24 cellular contexts compared by ENCODE assay signal in the genomic region with DNA sequence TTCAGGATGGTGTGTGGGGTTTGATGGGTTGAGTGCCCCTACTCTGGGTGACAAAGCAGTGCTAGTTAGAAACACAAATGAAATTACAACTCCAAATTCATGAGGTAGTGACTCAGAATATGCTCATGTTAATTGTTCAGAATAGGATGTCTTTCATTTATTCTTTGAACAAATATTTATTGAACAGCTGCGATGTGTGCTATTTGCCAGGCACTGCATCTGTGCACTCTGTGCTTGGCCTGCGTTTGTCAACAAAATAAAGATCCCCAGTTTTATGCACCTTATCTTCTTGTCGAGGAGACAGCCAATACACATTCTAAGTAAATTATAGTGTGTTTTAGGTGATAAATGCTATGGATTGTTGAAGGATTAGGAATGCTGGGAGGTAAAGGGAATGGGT. TPM values are rescaled to one million over a fixed set of nuclear protein-coding genes. Genes with fewer than 3 reads are reported as not detected.
"Had no signal": no experiment of that assay in that cellular context is flagged by ENCODE, and none has a peak within 500 bp of the region (broad histone marks: within the 10 kb centered on the region; RNA-seq: fewer than 3 reads in every experiment).

No MANE protein-coding gene starts in this region.

- ATAC-seq: activated CD8-positive, alpha-beta memory T cell treated with anti-CD3 and anti-CD28 coated beads, Interleukin-2, amount 10 ng/mL, durations not matched to agents 7 days and 5 days; K562 had no signal

- H3K27ac Mint-ChIP-seq: activated B cell treated with CpG ODN at 0.5 μM for 24 hours; activated CD4-positive, alpha-beta T cell treated with anti-CD3 and anti-CD28 coated beads, Interleukin-2, amount 10 ng/mL, durations not matched to agents 24 days and 14 days; activated CD8-positive, alpha-beta memory T cell treated with anti-CD3 and anti-CD28 coated beads, Interleukin-2, amount 10 ng/mL, durations not matched to agents 7 days and 5 days; activated naive CD4-positive, alpha-beta T cell treated with anti-CD3 and anti-CD28 coated beads, Interleukin-2, amount 50 U/mL, for 24 hours; activated T-cell treated with anti-CD3 and anti-CD28 coated beads, Interleukin-2, amount 50 U/mL, for 24 hours; activated T-helper 1 cell treated with anti-CD3 and anti-CD28 coated beads, Interleukin-12 subunit alpha, Interleukin-12 subunit beta, Interleukin-2, Interleukin-4 antibody, amounts not matched to agents 30 ng/mL and 10 ng/mL and 1 ng/mL, durations not matched to agents 14 hours and 24 hours and 36 hours; T-helper 1 cell treated with Interleukin-12 subunit alpha and Interleukin-12 subunit beta and Interleukin-4 antibody, amounts not matched to agents 30 μg/mL and 1 μg/mL, for 36 hours had no signal

- H3K36me3 Mint-ChIP-seq: activated CD8-positive, alpha-beta memory T cell treated with anti-CD3 and anti-CD28 coated beads, Interleukin-2, amount 10 ng/mL, durations not matched to agents 7 days and 5 days; activated naive CD4-positive, alpha-beta T cell treated with anti-CD3 and anti-CD28 coated beads, Interleukin-2, amount 50 U/mL, for 24 hours had no signal

- H3K9me3 Mint-ChIP-seq: activated B cell treated with CpG ODN at 0.5 μM for 24 hours; activated CD4-positive, alpha-beta T cell treated with anti-CD3 and anti-CD28 coated beads, Interleukin-2, amount 10 ng/mL, durations not matched to agents 24 days and 14 days; activated naive CD4-positive, alpha-beta T cell treated with anti-CD3 and anti-CD28 coated beads, Interleukin-2, amount 50 U/mL, for 24 hours; activated T-cell treated with anti-CD3 and anti-CD28 coated beads, Interleukin-2, amount 50 U/mL, for 24 hours; activated T-helper 1 cell treated with anti-CD3 and anti-CD28 coated beads, Interleukin-12 subunit alpha, Interleukin-12 subunit beta, Interleukin-2, Interleukin-4 antibody, amounts not matched to agents 30 ng/mL and 10 ng/mL and 1 ng/mL, durations not matched to agents 14 hours and 24 hours and 36 hours; T-helper 1 cell treated with Interleukin-12 subunit alpha and Interleukin-12 subunit beta and Interleukin-4 antibody, amounts not matched to agents 30 μg/mL and 1 μg/mL, for 36 hours had no signal

- H3K27ac ChIP-seq: PC-9 had no signal

- DNase-seq: activated B cell treated with CpG ODN at 0.5 μM for 24 hours; activated CD4-positive, alpha-beta T cell treated with anti-CD3 and anti-CD28 coated beads for 1 hour; activated CD4-positive, alpha-beta T cell treated with anti-CD3 and anti-CD28 coated beads, Interleukin-2, amount 10 ng/mL, durations not matched to agents 24 days and 14 days; activated CD4-positive, alpha-beta T cell treated with anti-CD3 and anti-CD28 coated beads, Interleukin-2, amount 50 U/mL, for 48 hours; activated CD8-positive, alpha-beta memory T cell treated with anti-CD3 and anti-CD28 coated beads, Interleukin-2, amount 10 ng/mL, durations not matched to agents 7 days and 5 days; activated effector memory CD4-positive, alpha-beta T cell treated with Interleukin-2 at 50 U/mL for 16 hours; activated naive CD4-positive, alpha-beta T cell; activated T-cell treated with anti-CD3 and anti-CD28 coated beads, Interleukin-2, amount 50 U/mL, for 24 hours; aorta; central memory CD4-positive, alpha-beta T cell; Kasumi-1; NCI-H1092; NCI-H1417; NCI-H187; NCI-H446; NCI-H524; NK-92 treated with Interleukin-12 subunit alpha and Interleukin-12 subunit beta, amount 100 ng/mL, for 24 hours; PC-9; SHP77 treated with DMSO at 0.1 percent for 48 hours; T-helper 9 cell had no signal

- H3K4me3 Mint-ChIP-seq: activated B cell treated with CpG ODN at 0.5 μM for 24 hours; activated CD4-positive, alpha-beta T cell treated with anti-CD3 and anti-CD28 coated beads, Interleukin-2, amount 10 ng/mL, durations not matched to agents 24 days and 14 days; activated CD8-positive, alpha-beta memory T cell treated with anti-CD3 and anti-CD28 coated beads, Interleukin-2, amount 10 ng/mL, durations not matched to agents 7 days and 5 days; activated naive CD4-positive, alpha-beta T cell treated with anti-CD3 and anti-CD28 coated beads, Interleukin-2, amount 50 U/mL, for 24 hours; activated T-cell treated with anti-CD3 and anti-CD28 coated beads, Interleukin-2, amount 50 U/mL, for 24 hours; activated T-helper 1 cell treated with anti-CD3 and anti-CD28 coated beads, Interleukin-12 subunit alpha, Interleukin-12 subunit beta, Interleukin-2, Interleukin-4 antibody, amounts not matched to agents 30 ng/mL and 10 ng/mL and 1 ng/mL, durations not matched to agents 14 hours and 24 hours and 36 hours; T-helper 1 cell treated with Interleukin-12 subunit alpha and Interleukin-12 subunit beta and Interleukin-4 antibody, amounts not matched to agents 30 μg/mL and 1 μg/mL, for 36 hours had no signal

- H3K4me1 Mint-ChIP-seq: activated B cell treated with CpG ODN at 0.5 μM for 24 hours; activated CD4-positive, alpha-beta T cell treated with anti-CD3 and anti-CD28 coated beads, Interleukin-2, amount 10 ng/mL, durations not matched to agents 24 days and 14 days; activated CD8-positive, alpha-beta memory T cell treated with anti-CD3 and anti-CD28 coated beads, Interleukin-2, amount 10 ng/mL, durations not matched to agents 7 days and 5 days; activated naive CD4-positive, alpha-beta T cell treated with anti-CD3 and anti-CD28 coated beads, Interleukin-2, amount 50 U/mL, for 24 hours had no signal

RNA-seq across cellular contexts. Expression of a gene that starts 27.3 kb away (rescaled TPM):
- total RNA-seq: K562 had no signal
